Comparison of ENCODE assay signal across 8 cellular contexts in the genomic region with DNA sequence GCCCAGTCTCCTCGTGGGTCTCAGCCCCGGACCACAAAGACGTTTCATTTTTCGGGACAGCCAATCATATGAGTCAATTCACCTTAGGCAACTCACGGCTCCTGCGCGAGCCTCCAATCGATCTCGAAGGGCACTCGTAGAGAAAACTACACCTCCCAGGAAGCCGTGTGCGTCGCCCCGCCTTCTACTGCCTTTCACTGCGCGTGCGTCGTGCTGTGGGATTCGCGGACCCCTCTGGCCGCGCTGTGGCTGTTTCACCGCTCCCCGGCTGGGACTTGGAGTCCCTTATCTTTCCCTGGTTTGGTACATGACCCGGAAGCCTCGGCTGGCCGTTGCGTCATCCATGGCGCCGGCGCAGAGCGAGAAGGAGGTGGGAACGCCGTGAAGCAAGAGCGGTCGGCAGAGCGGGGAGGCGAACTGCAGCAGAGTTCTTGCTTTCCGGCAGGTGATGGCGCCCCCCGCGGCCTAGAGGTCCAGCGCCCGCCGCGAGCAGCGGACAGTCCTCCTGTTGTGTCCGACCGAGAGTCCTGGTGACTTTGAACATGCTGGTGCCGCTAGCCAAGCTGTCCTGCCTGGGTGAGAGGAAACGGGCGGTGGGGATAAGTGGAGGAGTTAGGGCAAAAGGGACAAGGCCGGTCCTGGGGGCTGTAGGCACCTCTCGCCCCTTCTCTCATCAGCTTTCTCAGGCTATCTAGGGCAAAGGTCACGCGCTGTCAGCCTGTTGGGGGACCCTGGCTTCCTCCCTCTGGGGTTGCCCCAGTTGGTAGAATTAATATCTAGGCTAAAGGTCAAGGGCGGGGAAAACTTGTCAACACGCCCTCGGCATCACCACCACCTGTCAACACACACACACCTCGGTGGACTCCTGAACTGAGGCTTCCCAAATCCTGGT. TPM values are rescaled to one million over a fixed set of nuclear protein-coding genes. Genes with fewer than 3 reads are reported as not detected.
DNase-seq lines count a peak whose midpoint lies in the region; ATAC-seq and FAIRE-seq lines count a peak whose summit lies in the region.

TSS of gene ETFDH (plus strand) at position 382 of the 892 bp plus-strand sequence. CDS start at position 543, 161 bp downstream.

- peak within 1 kb of the TSS; percentile 97 to 100 for H3K27ac Mint-ChIP-seq in effector memory CD8-positive, alpha-beta T cell

- in situ Hi-C loops in Caki2 (cut with HindIII; ENCODE audit: low pct_unique_long_range_greater_than_20kb, low sequenced_read_pairs) = no loop called here

- H3K27me3 Mint-ChIP-seq in effector memory CD8-positive, alpha-beta T cell = no peaks in the 10 kb centered on the region

- peaks cover 10 to 13% of the 10 kb centered on the region in 2 donors for H3K4me1 Mint-ChIP-seq in effector memory CD8-positive, alpha-beta T cell (ENCODE audit: low read depth in 2 of 2)

- peak within 1 kb of the TSS; percentile 92 to 97 for H3K4me3 Mint-ChIP-seq in effector memory CD8-positive, alpha-beta T cell

- H3K36me3 Mint-ChIP-seq in effector memory CD8-positive, alpha-beta T cell (ENCODE audit: insufficient read depth) = peaks cover 16% of the 10 kb centered on the region

- ATAC-seq in GM21367 (IDR thresholded peaks at IDR 0.05; ENCODE audit: unreplicated experiment) = peak; percentile 87
- peak; percentile 80 for ATAC-seq in effector memory CD8-positive, alpha-beta T cell (replicated peaks)

- H3K9me3 Mint-ChIP-seq in effector memory CD8-positive, alpha-beta T cell = no peaks in the 10 kb centered on the region

- FAIRE-seq in HTR-8/SVneo (lab: Jason Lieb, UNC) = peak; percentile 91

- peak; percentile 100 for DNase-seq in Caki2 (ENCODE audit: low read depth)
- DNase-seq in HTR-8/SVneo (ENCODE audit: insufficient read length, low spot score) = peak; percentile 97
- peak; percentile 99 for DNase-seq in NOMO-1 treated with DMSO at 0.1 percent for 48 hours (lab: John Stamatoyannopoulos, UW; ENCODE audit: unreplicated experiment)
- peak; percentile 83 to 95 (median 94) for DNase-seq in activated CD8-positive, alpha-beta memory T cell treated with anti-CD3 and anti-CD28 coated beads for 48 hours (ENCODE audit: low read depth in 2 of 3, low spot score in 2 of 3)
- DNase-seq in effector memory CD8-positive, alpha-beta T cell = peak; percentile 97 to 98 (median 98)
- peak; percentile 99 for DNase-seq in medulla oblongata (ENCODE audit: extremely low spot score)
- peak; percentile 98 for DNase-seq in stimulated activated CD8-positive, alpha-beta memory T cell treated with anti-CD3 and anti-CD28 coated beads, Interleukin-12 subunit alpha, Interleukin-12 subunit beta, amount 100 ng/mL, for 1 hour (ENCODE audit: low read depth)

RNA-seq across cellular contexts. Expression of gene ETFDH, which starts in this region (rescaled TPM):
- 1.8 and 6.3 TPM in 2 replicates for total RNA-seq in Caki2 (2014; rRNA removed; shearing (Covaris generic); ENCODE audit: low replicate concordance)

Comparison
In these comparisons a context has a peak if more than half of its experiments do, and no peak if none do; other contexts are left out.
1. Peak in every context shown above with its lines: DNase-seq and ATAC-seq.